19 cellular contexts compared by ENCODE assay signal in genomic region chr2:24351981-24352380, GRCh38. TPM values are rescaled to one million over a fixed set of nuclear protein-coding genes. Genes with fewer than 3 reads are reported as not detected.
DNase-seq lines count a peak whose midpoint lies in the region; ATAC-seq and TF ChIP-seq lines count a peak whose summit lies in the region.
"Had no signal": no experiment of that assay in that cellular context is flagged by ENCODE, and none has a peak within 500 bp of the region (broad histone marks: within the 10 kb centered on the region; RNA-seq: fewer than 3 reads in every experiment).

No MANE protein-coding gene starts in this region.

- POLR2A ChIA-PET in HCT116 (lab: Charles Lee) (no interaction called here), RWPE1 (lab: Yijun Ruan, JAX; ENCODE audit: low non-redundant PET) (no interaction called here)

- no peak for TF ChIP-seq POLR2A in HCT116 (IDR thresholded peaks at IDR 0.05; ENCODE audit: borderline replicate concordance, extremely low read depth, insufficient read depth, insufficient read length)

- H3K4me2 ChIP-seq in HCT116 (ENCODE audit: low read length) (no peak overlapping the region), SU-DHL-6 (ENCODE audit: low read depth, low read length, poor library complexity, severe bottlenecking) (peak overlapping the region; percentile 17)

- H3K36me3 ChIP-seq in HCT116 (ENCODE audit: control insufficient read depth in 1 of 2, insufficient read depth in 2 of 2, low read length in 2 of 2) (no peaks in the 10 kb centered on the region), SU-DHL-6 (ENCODE audit: low read length) (no peaks in the 10 kb centered on the region)
- H3K36me3 ChIP-seq: tibial artery had no signal

- no peak overlapping the region for H2AFZ ChIP-seq in HCT116 (ENCODE audit: low read depth, low read length, poor library complexity, severe bottlenecking)
- H2AFZ ChIP-seq in SU-DHL-6 (ENCODE audit: low read depth, low read length, severe bottlenecking), result no peak overlapping the region

- intact Hi-C loops in CD14-positive monocyte (cut with micrococcal nuclease) (no loop called here), HCT116 (cut with micrococcal nuclease) (no loop called here)

- H3K27ac ChIP-seq in HCT116 (ENCODE audit: low read depth, low read length), result no peak overlapping the region
- H3K27ac ChIP-seq in SU-DHL-6 (ENCODE audit: low read depth, low read length), result no peak overlapping the region
- H3K27ac ChIP-seq in RWPE1, result no peak overlapping the region
- H3K27ac ChIP-seq: skin epidermis, tibial artery had no signal

- no peak for DNase-seq in CD14-positive monocyte (ENCODE audit: low spot score)
- no peak for DNase-seq in HCT116 (ENCODE audit: low read depth, low spot score)
- DNase-seq in neural crest cell (ENCODE audit: low read depth, low spot score), result no peak
- no peak for DNase-seq in RWPE1 (ENCODE audit: low spot score)
- DNase-seq in activated CD4-positive, alpha-beta T cell treated with anti-CD3 and anti-CD28 coated beads for 4 hours, result no peak
- no peak for DNase-seq in activated T-cell treated with anti-CD3 and anti-CD28 coated beads, Interleukin-2, amount 50 U/mL, for 48 hours
- DNase-seq: activated CD4-positive, alpha-beta T cell treated with anti-CD3 and anti-CD28 coated beads for 36 hours; activated CD8-positive, alpha-beta memory T cell treated with anti-CD3 and anti-CD28 coated beads, Interleukin-2, amount 50 U/mL, for 48 hours; activated naive CD4-positive, alpha-beta T cell treated with anti-CD3 and anti-CD28 coated beads, Interleukin-2, amount 10 ng/mL, durations not matched to agents 7 days and 5 days; cortex of kidney; islet precursor cell; KG1; NCI-H1436; occipital lobe; SHP77 treated with DMSO at 0.1 percent for 48 hours; stimulated activated CD4-positive, alpha-beta T cell treated with anti-CD3 and anti-CD28 coated beads, Interleukin-4, amount 100 ng/mL, for 4 hours; tibial artery had no signal

- H3K27me3 Mint-ChIP-seq in CD14-positive monocyte (ENCODE audit: low read depth in 3 of 3) (no peaks in the 10 kb centered on the region), neural crest cell (ENCODE audit: low read depth) (no peaks in the 10 kb centered on the region)
- H3K27me3 Mint-ChIP-seq: activated CD4-positive, alpha-beta T cell treated with anti-CD3 and anti-CD28 coated beads for 36 hours; activated naive CD4-positive, alpha-beta T cell treated with anti-CD3 and anti-CD28 coated beads, Interleukin-2, amount 10 ng/mL, durations not matched to agents 7 days and 5 days had no signal

- H3K4me3 Mint-ChIP-seq in CD14-positive monocyte, result no peak overlapping the region
- no peak overlapping the region for H3K4me3 Mint-ChIP-seq in neural crest cell
- H3K4me3 Mint-ChIP-seq: activated CD4-positive, alpha-beta T cell treated with anti-CD3 and anti-CD28 coated beads for 36 hours; activated naive CD4-positive, alpha-beta T cell treated with anti-CD3 and anti-CD28 coated beads, Interleukin-2, amount 10 ng/mL, durations not matched to agents 7 days and 5 days had no signal

- no peak overlapping the region for H3K27ac Mint-ChIP-seq in CD14-positive monocyte
- H3K27ac Mint-ChIP-seq in neural crest cell (ENCODE audit: unreplicated experiment), result no peak overlapping the region
- H3K27ac Mint-ChIP-seq: activated CD4-positive, alpha-beta T cell treated with anti-CD3 and anti-CD28 coated beads for 36 hours; activated naive CD4-positive, alpha-beta T cell treated with anti-CD3 and anti-CD28 coated beads, Interleukin-2, amount 10 ng/mL, durations not matched to agents 7 days and 5 days had no signal

- H4K20me1 ChIP-seq in HCT116 (ENCODE audit: insufficient read depth) (no peaks in the 10 kb centered on the region), SU-DHL-6 (ENCODE audit: low read depth, low read length) (peaks cover 27% of the 10 kb centered on the region)

- TF ChIP-seq RAD21 in HCT116 (IDR thresholded peaks at IDR 0.05; ENCODE audit: low read depth), result no peak

- no TSS peak for BruUV-seq in HCT116 (replicated peaks; lab: Mats Ljungman, UMichigan)

- RAD21 ChIA-PET in HCT116 (lab: Charles Lee; ENCODE audit: low non-redundant PET in 1 of 2, low total read pairs in 2 of 2, uncharacterized antibody in 2 of 2, unreplicated experiment in 2 of 2), result no interaction called here

- H3K27me3 ChIP-seq in HCT116 (ENCODE audit: insufficient read depth, low read length) (no peaks in the 10 kb centered on the region), SU-DHL-6 (ENCODE audit: low read length) (no peaks in the 10 kb centered on the region)
- H3K27me3 ChIP-seq: tibial artery had no signal

- H3K4me1 ChIP-seq in HCT116 (ENCODE audit: control insufficient read depth in 1 of 2, insufficient read depth in 2 of 2, low read length in 2 of 2), result no peaks in the 10 kb centered on the region

- no peaks in the 10 kb centered on the region for H3K9me2 ChIP-seq in HCT116 (ENCODE audit: insufficient read depth)
- H3K9me2 ChIP-seq in SU-DHL-6 (replicated peaks; ENCODE audit: insufficient read depth, low read length), result no peaks in the 10 kb centered on the region

- H3K9me3 ChIP-seq in HCT116 (ENCODE audit: control insufficient read depth in 1 of 2, insufficient read depth in 1 of 2, low read depth in 1 of 2, low read length in 2 of 2) (no peaks in the 10 kb centered on the region), SU-DHL-6 (ENCODE audit: insufficient read depth, low read length) (no peaks in the 10 kb centered on the region)
- H3K9me3 ChIP-seq: tibial artery had no signal

- peaks cover 8% of the 10 kb centered on the region; the same call in 1 of the 2 replicates for H3F3A ChIP-seq in SU-DHL-6 (ENCODE audit: insufficient read depth)

- no peak overlapping the region for H3K4me3 ChIP-seq in HCT116 (replicated peaks in 1 of 2; ENCODE audit: low read depth in 1 of 2, low read length in 2 of 2)
- H3K4me3 ChIP-seq in SU-DHL-6 (ENCODE audit: insufficient read depth, low read length, poor library complexity, severe bottlenecking), result no peak overlapping the region
- H3K4me3 ChIP-seq: skin epidermis, tibial artery had no signal

- CTCF ChIA-PET in HCT116 (lab: Charles Lee) (no interaction called here), RWPE1 (lab: Yijun Ruan, JAX) (no interaction called here)

- TF ChIP-seq CTCF in CD14-positive monocyte (IDR thresholded peaks at IDR 0.05) (peak; percentile 27), HCT116 (IDR thresholded peaks at IDR 0.05 in 2 of 3, conservative IDR thresholded peaks at IDR 0.05 in 1 of 3; ENCODE audit: borderline replicate concordance in 1 of 3, insufficient read depth in 1 of 3, low read depth in 2 of 3, low read length in 2 of 3) (no peak), SU-DHL-6 (IDR thresholded peaks at IDR 0.05; ENCODE audit: insufficient read depth, low read length, poor library complexity, severe bottlenecking) (no peak), neural crest cell (conservative IDR thresholded peaks at IDR 0.05) (peak; percentile 53), RWPE1 (conservative IDR thresholded peaks at IDR 0.05; ENCODE audit: low read depth) (no peak)

- H3K79me2 ChIP-seq in HCT116 (ENCODE audit: insufficient read depth, low read length), result peaks cover 65% of the 10 kb centered on the region
- peaks cover 97% of the 10 kb centered on the region for H3K79me2 ChIP-seq in SU-DHL-6 (ENCODE audit: insufficient read depth, low read length)

- H3K9ac ChIP-seq in HCT116 (ENCODE audit: low read length) (no peak overlapping the region), SU-DHL-6 (ENCODE audit: low read length) (no peak overlapping the region)

- H3K9me3 Mint-ChIP-seq in CD14-positive monocyte (no peaks in the 10 kb centered on the region), neural crest cell (no peaks in the 10 kb centered on the region)
- H3K9me3 Mint-ChIP-seq: activated naive CD4-positive, alpha-beta T cell treated with anti-CD3 and anti-CD28 coated beads, Interleukin-2, amount 10 ng/mL, durations not matched to agents 7 days and 5 days had no signal

- H3K4me1 Mint-ChIP-seq in CD14-positive monocyte (peaks cover 73% of the 10 kb centered on the region), neural crest cell (no peaks in the 10 kb centered on the region)

- H3K36me3 Mint-ChIP-seq in CD14-positive monocyte (peaks cover under 1 to 5% of the 10 kb centered on the region in 2 donors), neural crest cell (ENCODE audit: low read depth) (peaks cover under 1% of the 10 kb centered on the region)

- ATAC-seq in HCT116, result 0 out of 2 replicates have a peak, but pooled peaks have one; percentile 55
- ATAC-seq: activated CD4-positive, alpha-beta T cell treated with anti-CD3 and anti-CD28 coated beads for 36 hours had no signal

TF ChIP-seq in HCT116, 20 proteins besides CTCF, POLR2A, EP300 and RAD21 (continues in another document):
- TF ChIP-seq SP1 (IDR thresholded peaks at IDR 0.05; ENCODE audit: low read depth), result no peak
- TF ChIP-seq JUND (IDR thresholded peaks at IDR 0.05), result no peak
- no peak for TF ChIP-seq REST (IDR thresholded peaks at IDR 0.05; ENCODE audit: low read depth)

RNA-seq across cellular contexts. Expression of gene ITSN2, which starts 8.4 kb away (rescaled TPM):
- 10 to 100 TPM; 26.0 to 40.4 TPM for polyA plus RNA-seq in CD14-positive monocyte
- 26.5 TPM for total RNA-seq in HCT116 (2021; ENCODE audit: unreplicated experiment)
- polyA plus RNA-seq in HCT116 (2012), result 9.9 and 10.1 TPM in 2 replicates
- 13.6 and 13.7 TPM in 2 replicates for total RNA-seq in neural crest cell

Comparison
In these comparisons a context has a peak if more than half of its experiments do, and no peak if none do; other contexts are left out.
1. CTCF ChIP-seq: peak in CD14-positive monocyte (single experiment) and neural crest cell (single experiment); none in HCT116 (0 of 3), SU-DHL-6 (single experiment) and RWPE1 (single experiment).